15 cellular contexts compared by ENCODE assay signal in genomic region chr2:28276807-28277206, GRCh38.
DNase-seq lines count a peak whose midpoint lies in the region; ATAC-seq, FAIRE-seq and TF ChIP-seq lines count a peak whose summit lies in the region.
"Had no signal": no experiment of that assay in that cellular context is flagged by ENCODE, and none has a peak within 500 bp of the region (broad histone marks: within the 10 kb centered on the region; RNA-seq: fewer than 3 reads in every experiment).

No MANE protein-coding gene starts in this region.

- H3K9me3 Mint-ChIP-seq in Caco-2 (ENCODE audit: unreplicated experiment) (no peaks in the 10 kb centered on the region), osteocyte (ENCODE audit: unreplicated experiment) (no peaks in the 10 kb centered on the region)
- H3K9me3 Mint-ChIP-seq: activated CD4-positive, alpha-beta memory T cell treated with anti-CD3 and anti-CD28 coated beads, Interleukin-2, amount 10 ng/mL, durations not matched to agents 7 days and 5 days had no signal

- 68 to 78% methylated on average over 9 of the region's 9 CpGs for WGBS in esophagus, 2 donors

- peaks cover 23% of the 10 kb centered on the region for H3K36me3 Mint-ChIP-seq in Caco-2 (ENCODE audit: insufficient read depth, unreplicated experiment)
- peaks cover 3% of the 10 kb centered on the region for H3K36me3 Mint-ChIP-seq in osteocyte (ENCODE audit: unreplicated experiment)

- ATAC-seq in HG03280 (IDR thresholded peaks at IDR 0.05; ENCODE audit: unreplicated experiment) (no peak), GM19467 (IDR thresholded peaks at IDR 0.05; ENCODE audit: unreplicated experiment) (no peak)

- H3K4me3 ChIP-seq in Caco-2 (ENCODE audit: low read depth, low read length): no peak overlapping the region
- no peak overlapping the region for H3K4me3 ChIP-seq in esophagus (ENCODE audit: low read depth in 1 of 2, low read length in 2 of 2)
- H3K4me3 ChIP-seq in HAP-1: no peak overlapping the region
- H3K4me3 ChIP-seq: BLaER1 treated with 17β-estradiol and CSF1 and Interleukin-3, amounts not matched to agents 10 nM and 100 nM; GM12878 had no signal

- in situ Hi-C loops in HAP-1 (cut with MboI; ENCODE audit: low sequenced_read_pairs): no loop called here

- H3K9me3 ChIP-seq in Caco-2 (no peaks in the 10 kb centered on the region), esophagus (ENCODE audit: control insufficient read depth in 2 of 2, insufficient read depth in 1 of 2, low read depth in 1 of 2, low read length in 1 of 2) (no peaks in the 10 kb centered on the region), HAP-1 (no peaks in the 10 kb centered on the region)
- H3K9me3 ChIP-seq: BLaER1 treated with 17β-estradiol and CSF1 and Interleukin-3, amounts not matched to agents 10 nM and 100 nM had no signal

- intact Hi-C loops in Caco-2 (cut with micrococcal nuclease; ENCODE audit: unreplicated experiment): loop anchor here (1.0 to 2.0 kb wide), 3 partner anchors 8 to 574 kb away; no protein-coding TSS in a partner anchor

- H3K4me1 ChIP-seq in Caco-2: peaks cover 61% of the 10 kb centered on the region
- peaks cover 5 to 10% of the 10 kb centered on the region in 2 donors for H3K4me1 ChIP-seq in esophagus (ENCODE audit: control insufficient read depth in 2 of 2, insufficient read depth in 2 of 2, low read length in 1 of 2)
- H3K4me1 ChIP-seq in HAP-1: peaks cover 12% of the 10 kb centered on the region

- H3K4me1 Mint-ChIP-seq in Caco-2 (ENCODE audit: low read depth, unreplicated experiment) (peaks cover 62% of the 10 kb centered on the region), osteocyte (ENCODE audit: unreplicated experiment) (peaks cover 37% of the 10 kb centered on the region)

- BruUV-seq in Caco-2 (replicated peaks; lab: Mats Ljungman, UMichigan): no TSS peak

- no peaks in the 10 kb centered on the region for H3K27me3 Mint-ChIP-seq in Caco-2 (ENCODE audit: insufficient read depth, unreplicated experiment)
- no peaks in the 10 kb centered on the region for H3K27me3 Mint-ChIP-seq in osteocyte (ENCODE audit: unreplicated experiment)
- H3K27me3 Mint-ChIP-seq: activated CD4-positive, alpha-beta memory T cell treated with anti-CD3 and anti-CD28 coated beads, Interleukin-2, amount 10 ng/mL, durations not matched to agents 7 days and 5 days had no signal

- H3K27me3 ChIP-seq in Caco-2 (replicated peaks; ENCODE audit: control insufficient read depth, insufficient read depth, low read length): no peaks in the 10 kb centered on the region
- no peaks in the 10 kb centered on the region for H3K27me3 ChIP-seq in esophagus (ENCODE audit: control insufficient read depth in 1 of 2, insufficient read depth in 2 of 2, low read length in 2 of 2)
- no peaks in the 10 kb centered on the region for H3K27me3 ChIP-seq in HAP-1 (ENCODE audit: low read depth)
- H3K27me3 ChIP-seq: BLaER1 treated with 17β-estradiol and CSF1 and Interleukin-3, amounts not matched to agents 10 nM and 100 nM had no signal

- H3K27ac ChIP-seq in esophagus (ENCODE audit: low read depth in 2 of 2, low read length in 1 of 2): peak overlapping the region; percentile 85 to 96
- H3K27ac ChIP-seq: BLaER1 treated with 17β-estradiol and CSF1 and Interleukin-3, amounts not matched to agents 10 nM and 100 nM had no signal

- POLR2A ChIA-PET in Caco-2 (lab: Charles Lee): interaction anchor here (1.2 to 1.3 kb wide), 2 partner anchors 8 to 115 kb away, joined by 4 to 17 read pairs; no protein-coding TSS in a partner anchor

- H3K4me3 Mint-ChIP-seq in Caco-2 (ENCODE audit: unreplicated experiment) (no peak overlapping the region), osteocyte (ENCODE audit: unreplicated experiment) (no peak overlapping the region)
- H3K4me3 Mint-ChIP-seq: activated CD4-positive, alpha-beta memory T cell treated with anti-CD3 and anti-CD28 coated beads, Interleukin-2, amount 10 ng/mL, durations not matched to agents 7 days and 5 days had no signal

- FAIRE-seq in RCC 7860 (lab: Jason Lieb, UNC): no peak
- FAIRE-seq: kidney had no signal

- H3K27ac Mint-ChIP-seq in Caco-2 (ENCODE audit: unreplicated experiment) (peak overlapping the region; percentile 93), osteocyte (ENCODE audit: unreplicated experiment) (peak overlapping the region; percentile 86)

- CTCF ChIA-PET in Caco-2 (lab: Charles Lee): interaction anchor here (1.6 kb wide), 1 partner anchor 160 kb away, joined by 7 read pairs; no protein-coding TSS in a partner anchor

- H3K36me3 ChIP-seq in Caco-2 (ENCODE audit: control insufficient read depth, insufficient read depth, low read length): no peaks in the 10 kb centered on the region
- no peaks in the 10 kb centered on the region for H3K36me3 ChIP-seq in esophagus (ENCODE audit: control insufficient read depth in 2 of 2, insufficient read depth in 2 of 2, low read length in 1 of 2)
- no peaks in the 10 kb centered on the region for H3K36me3 ChIP-seq in HAP-1 (replicated peaks)

- TF ChIP-seq CTCF in Caco-2 (IDR thresholded peaks at IDR 0.05; ENCODE audit: insufficient read depth in 1 of 2, low read depth in 1 of 2, low read length in 1 of 2, severe bottlenecking in 1 of 2, unreplicated experiment in 1 of 2) (no peak), osteocyte (IDR thresholded peaks at IDR 0.05) (no peak)

- DNase-seq in Caco-2 (no peak), RCC 7860 (ENCODE audit: low spot score) (peak; percentile 73), osteocyte (ENCODE audit: extremely low spot score, unreplicated experiment) (no peak), HAP-1 (ENCODE audit: low spot score in 2 of 2) (no peak), inferior parietal cortex (ENCODE audit: extremely low spot score) (no peak)
- DNase-seq: aorta, KG1, kidney, NCI-H524 treated with DMSO at 0.1 percent for 48 hours had no signal
